15 cellular contexts compared by ENCODE assay signal in genomic region chr19:591099-591958, GRCh38. TPM values are rescaled to one million over a fixed set of nuclear protein-coding genes. Genes with fewer than 3 reads are reported as not detected.
DNase-seq lines count a peak whose midpoint lies in the region; ATAC-seq and TF ChIP-seq lines count a peak whose summit lies in the region.
"Had no signal": no experiment of that assay in that cellular context is flagged by ENCODE, and none has a peak within 500 bp of the region (broad histone marks: within the 10 kb centered on the region; RNA-seq: fewer than 3 reads in every experiment).

No MANE protein-coding gene starts in this region.

- no peaks in the 10 kb centered on the region for H3K4me1 ChIP-seq in gastrocnemius medialis

- peak; percentile 72 for DNase-seq in activated CD4-positive, alpha-beta T cell treated with anti-CD3 and anti-CD28 coated beads, Interleukin-2, amount 10 ng/mL, durations not matched to agents 24 days and 14 days
- DNase-seq in activated CD4-positive, alpha-beta T cell treated with anti-CD3 and anti-CD28 coated beads for 1 hour: no peak
- DNase-seq in activated B cell treated with CpG ODN at 0.5 μM for 24 hours (no peak), immature natural killer cell (no peak), gastrocnemius medialis (no peak), inferior parietal cortex (ENCODE audit: extremely low spot score) (no peak), GF-D8 (lab: John Stamatoyannopoulos, UW) (no peak)
- DNase-seq: NCI-H146; stimulated activated CD4-positive, alpha-beta T cell treated with anti-CD3 and anti-CD28 coated beads, Interleukin-4, amount 100 ng/mL, for 1 hour had no signal

- no peaks in the 10 kb centered on the region for H3K9me3 ChIP-seq in gastrocnemius medialis

- TF ChIP-seq CTCF in activated B cell treated with CpG ODN at 0.5 μM for 24 hours (IDR thresholded peaks at IDR 0.05) (no peak), gastrocnemius medialis (IDR thresholded peaks at IDR 0.05 in 4 of 5, conservative IDR thresholded peaks at IDR 0.05 in 1 of 5) (no peak)

- H3K27ac ChIP-seq in gastrocnemius medialis: no peak overlapping the region
- H3K27ac ChIP-seq: SK-N-MC had no signal

- intact Hi-C loops in activated CD4-positive, alpha-beta T cell treated with anti-CD3 and anti-CD28 coated beads, Interleukin-2, amount 10 ng/mL, durations not matched to agents 24 days and 14 days (cut with micrococcal nuclease): no loop called here
- intact Hi-C loops in activated B cell treated with CpG ODN at 0.5 μM for 24 hours (cut with micrococcal nuclease): no loop called here
- intact Hi-C loops in gastrocnemius medialis (cut with DNase I; ENCODE audit: low total_unique reads): no loop called here

- ATAC-seq in activated B cell treated with CpG ODN at 0.5 μM for 24 hours (ENCODE audit: low read depth) (no peak), gastrocnemius medialis (peak; percentile 24 to 31), GM19467 (IDR thresholded peaks at IDR 0.05; ENCODE audit: unreplicated experiment) (no peak)

- peaks cover 19% of the 10 kb centered on the region for H3K27me3 Mint-ChIP-seq in activated CD4-positive, alpha-beta T cell treated with anti-CD3 and anti-CD28 coated beads, Interleukin-2, amount 10 ng/mL, durations not matched to agents 24 days and 14 days
- H3K27me3 Mint-ChIP-seq in activated B cell treated with CpG ODN at 0.5 μM for 24 hours: peaks cover 13% of the 10 kb centered on the region
- H3K27me3 Mint-ChIP-seq in immature natural killer cell (ENCODE audit: low read depth in 3 of 3): peaks cover 2 to 14% (median 11%) of the 10 kb centered on the region in 3 donors

- TF ChIP-seq POLR2A in gastrocnemius medialis (IDR thresholded peaks at IDR 0.05): no peak

- peaks cover 39 to 53% (median 46%) of the 10 kb centered on the region in 3 donors for H3K27me3 ChIP-seq in gastrocnemius medialis

- in situ Hi-C loops in gastrocnemius medialis (cut with MboI; ENCODE audit: low sequenced_read_pairs in 4 of 4): no loop called here

- peak overlapping the region; percentile 76 for H3K27ac Mint-ChIP-seq in activated CD4-positive, alpha-beta T cell treated with anti-CD3 and anti-CD28 coated beads, Interleukin-2, amount 10 ng/mL, durations not matched to agents 24 days and 14 days
- H3K27ac Mint-ChIP-seq in activated B cell treated with CpG ODN at 0.5 μM for 24 hours (no peak overlapping the region), immature natural killer cell (no peak overlapping the region)
- H3K27ac Mint-ChIP-seq: activated T-helper 2 cell treated with anti-CD3 and anti-CD28 coated beads, Interferon-gamma antibody, Interleukin-2, Interleukin-4, amounts not matched to agents 10 μg/mL and 5 μg/mL and 100 μg/mL, durations not matched to agents 14 hours and 24 hours and 36 hours had no signal

- CTCF ChIA-PET in activated B cell treated with CpG ODN at 0.5 μM for 24 hours (lab: Charles Lee): no interaction called here

- H3K36me3 Mint-ChIP-seq in activated CD4-positive, alpha-beta T cell treated with anti-CD3 and anti-CD28 coated beads, Interleukin-2, amount 10 ng/mL, durations not matched to agents 24 days and 14 days (ENCODE audit: low read depth): no peaks in the 10 kb centered on the region
- H3K36me3 Mint-ChIP-seq in activated B cell treated with CpG ODN at 0.5 μM for 24 hours (ENCODE audit: low read depth): no peaks in the 10 kb centered on the region
- no peaks in the 10 kb centered on the region for H3K36me3 Mint-ChIP-seq in immature natural killer cell

- no peaks in the 10 kb centered on the region for H3K36me3 ChIP-seq in gastrocnemius medialis

- H3K4me3 Mint-ChIP-seq in activated CD4-positive, alpha-beta T cell treated with anti-CD3 and anti-CD28 coated beads, Interleukin-2, amount 10 ng/mL, durations not matched to agents 24 days and 14 days: peak overlapping the region; percentile 42
- H3K4me3 Mint-ChIP-seq in activated B cell treated with CpG ODN at 0.5 μM for 24 hours (peak overlapping the region; percentile 44), immature natural killer cell (peak overlapping the region in 3 of 5 donors; percentile 21 to 63 (median 27))

- H3K4me3 ChIP-seq in gastrocnemius medialis: no peak overlapping the region

- H3K4me1 Mint-ChIP-seq in activated CD4-positive, alpha-beta T cell treated with anti-CD3 and anti-CD28 coated beads, Interleukin-2, amount 10 ng/mL, durations not matched to agents 24 days and 14 days: no peaks in the 10 kb centered on the region
- H3K4me1 Mint-ChIP-seq in activated B cell treated with CpG ODN at 0.5 μM for 24 hours (peaks cover 11% of the 10 kb centered on the region), immature natural killer cell (peaks cover 0 to 5% of the 10 kb centered on the region in 2 donors)

- POLR2A ChIA-PET in activated B cell treated with CpG ODN at 0.5 μM for 24 hours (lab: Charles Lee): interaction anchor here (0.6 kb wide), 1 partner anchor 72 kb away, joined by 3 read pairs; the partner anchor contains the start of gene RNF126

- no peaks in the 10 kb centered on the region for H3K9me3 Mint-ChIP-seq in activated CD4-positive, alpha-beta T cell treated with anti-CD3 and anti-CD28 coated beads, Interleukin-2, amount 10 ng/mL, durations not matched to agents 24 days and 14 days
- H3K9me3 Mint-ChIP-seq in activated B cell treated with CpG ODN at 0.5 μM for 24 hours: no peaks in the 10 kb centered on the region
- H3K9me3 Mint-ChIP-seq in immature natural killer cell: no peaks in the 10 kb centered on the region
- H3K9me3 Mint-ChIP-seq: activated T-helper 2 cell treated with anti-CD3 and anti-CD28 coated beads, Interferon-gamma antibody, Interleukin-2, Interleukin-4, amounts not matched to agents 10 μg/mL and 5 μg/mL and 100 μg/mL, durations not matched to agents 14 hours and 24 hours and 36 hours had no signal

RNA-seq across cellular contexts. Expression of gene HCN2, which starts 1.6 kb away (rescaled TPM):
- total RNA-seq in activated CD4-positive, alpha-beta T cell treated with anti-CD3 and anti-CD28 coated beads, Interleukin-2, amount 10 ng/mL, durations not matched to agents 24 days and 14 days: 1.1 TPM in 2 replicates
- total RNA-seq in activated B cell treated with CpG ODN at 0.5 μM for 24 hours: 0.13 and 0.17 TPM in 2 replicates
- not detected for polyA plus RNA-seq in immature natural killer cell
- total RNA-seq in gastrocnemius medialis: under 1 TPM in 1 of 4 donors, not detected in 3; 0.10 TPM
- total RNA-seq: epithelial cell of proximal tubule, ureter had no signal

RNA-seq across cellular contexts. Expression of gene BSG, which starts 18.9 kb away (rescaled TPM):
- total RNA-seq in activated CD4-positive, alpha-beta T cell treated with anti-CD3 and anti-CD28 coated beads, Interleukin-2, amount 10 ng/mL, durations not matched to agents 24 days and 14 days: 291 and 297 TPM in 2 replicates
- total RNA-seq in activated B cell treated with CpG ODN at 0.5 μM for 24 hours: 150 and 152 TPM in 2 replicates
- polyA plus RNA-seq in immature natural killer cell: 100 to 1,000 TPM; 513 to 682 (median 576) TPM
- total RNA-seq in gastrocnemius medialis: 100 to 1,000 TPM; 305 to 380 (median 364) TPM

RNA-seq across cellular contexts. Expression of gene POLRMT, which starts 42.0 kb away (rescaled TPM):
- 103 and 104 TPM in 2 replicates for total RNA-seq in activated CD4-positive, alpha-beta T cell treated with anti-CD3 and anti-CD28 coated beads, Interleukin-2, amount 10 ng/mL, durations not matched to agents 24 days and 14 days
- 54.7 and 58.2 TPM in 2 replicates for total RNA-seq in activated B cell treated with CpG ODN at 0.5 μM for 24 hours
- 10 to 100 TPM; 26.6 to 38.1 (median 37.5) TPM for polyA plus RNA-seq in immature natural killer cell
- 10 to 100 TPM; 43.9 to 83.4 (median 73.8) TPM for total RNA-seq in gastrocnemius medialis

RNA-seq across cellular contexts. Expression of gene GZMM, which starts 47.5 kb away (rescaled TPM):
- total RNA-seq in activated CD4-positive, alpha-beta T cell treated with anti-CD3 and anti-CD28 coated beads, Interleukin-2, amount 10 ng/mL, durations not matched to agents 24 days and 14 days: 37.6 and 40.9 TPM in 2 replicates
- total RNA-seq in activated B cell treated with CpG ODN at 0.5 μM for 24 hours (0.22 TPM in 1 of 2 replicates, not detected in the other), gastrocnemius medialis (under 1 TPM in 1 of 4 donors, not detected in 3; 0.49 TPM)
- 100 to 1,000 TPM; 584 to 982 (median 652) TPM for polyA plus RNA-seq in immature natural killer cell
- total RNA-seq: epithelial cell of proximal tubule, kidney epithelial cell had no signal

RNA-seq across cellular contexts. Expression of gene FGF22, which starts 48.4 kb away (rescaled TPM):
- total RNA-seq in activated CD4-positive, alpha-beta T cell treated with anti-CD3 and anti-CD28 coated beads, Interleukin-2, amount 10 ng/mL, durations not matched to agents 24 days and 14 days: not detected in 2 replicates
- 0.64 and 0.73 TPM in 2 replicates for total RNA-seq in activated B cell treated with CpG ODN at 0.5 μM for 24 hours
- polyA plus RNA-seq in immature natural killer cell: under 1 TPM in 1 of 3 donors, not detected in 2; 0.54 TPM
- total RNA-seq in gastrocnemius medialis: not detected
- total RNA-seq: activated T-helper 2 cell treated with anti-CD3 and anti-CD28 coated beads, Interferon-gamma antibody, Interleukin-2, Interleukin-4, amounts not matched to agents 10 μg/mL and 5 μg/mL and 100 μg/mL, durations not matched to agents 14 hours and 24 hours and 36 hours; epithelial cell of proximal tubule; kidney epithelial cell had no signal

Comparison
In these comparisons a context has a peak if more than half of its experiments do, and no peak if none do; other contexts are left out.
1. ATAC-seq: peak in gastrocnemius medialis (2 of 2); none in activated B cell treated with CpG ODN at 0.5 μM for 24 hours (single experiment) and GM19467 (single experiment).
2. Peak in every context shown above with its lines, with median percentiles within 50 percentile points of each other: H3K4me3 Mint-ChIP-seq.